1 cellular context compared by ENCODE assay signal in the genomic region with DNA sequence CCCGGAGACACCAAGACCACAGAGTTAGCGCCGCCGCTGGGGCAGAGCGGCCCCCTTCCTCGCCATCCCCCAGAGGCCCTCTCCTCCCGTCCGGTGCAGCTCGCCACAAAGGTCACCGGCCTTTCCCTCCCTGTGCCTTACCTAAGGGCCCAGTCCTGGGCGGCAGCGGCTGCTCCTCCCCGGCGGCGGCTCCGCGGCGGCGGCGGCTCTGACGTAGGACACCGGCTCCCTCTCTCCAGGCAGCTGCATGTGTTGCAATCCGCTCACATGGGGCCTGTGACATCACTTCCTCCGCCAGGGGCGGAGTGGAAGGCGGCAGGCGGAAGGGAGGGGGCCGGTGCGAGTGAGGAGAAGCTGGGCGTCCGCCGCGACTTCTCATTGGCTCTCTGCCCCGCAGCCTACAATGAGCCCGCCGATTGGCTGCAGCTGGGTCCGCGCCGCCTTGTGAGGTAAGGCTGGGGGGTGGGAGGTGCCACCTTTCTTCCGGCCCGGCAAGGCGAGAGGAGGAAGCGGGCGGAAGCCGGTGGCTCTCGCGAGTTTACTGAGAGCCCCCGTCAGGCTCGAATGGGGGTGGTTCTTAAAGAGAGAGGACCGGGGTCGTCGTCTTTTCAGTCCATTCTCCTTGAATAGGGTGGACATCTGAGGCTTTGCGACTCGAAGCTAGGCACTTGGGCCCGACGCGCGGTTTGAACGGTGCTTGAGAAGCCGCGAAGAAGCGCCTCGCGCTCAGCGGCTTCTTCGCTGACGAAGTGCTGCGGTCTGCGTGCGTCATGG.
TF ChIP-seq lines count a peak whose summit lies in the region.

A gene (minus strand): TSS at position 281 of the 774 bp plus-strand sequence. CDS start 318 bp downstream, outside the sequence.

TF ChIP-seq in WTC11, 78 proteins besides CTCF, POLR2A, EP300 and RAD21 (continued from another document and continues in another):
- TF ChIP-seq, protein P1, sequence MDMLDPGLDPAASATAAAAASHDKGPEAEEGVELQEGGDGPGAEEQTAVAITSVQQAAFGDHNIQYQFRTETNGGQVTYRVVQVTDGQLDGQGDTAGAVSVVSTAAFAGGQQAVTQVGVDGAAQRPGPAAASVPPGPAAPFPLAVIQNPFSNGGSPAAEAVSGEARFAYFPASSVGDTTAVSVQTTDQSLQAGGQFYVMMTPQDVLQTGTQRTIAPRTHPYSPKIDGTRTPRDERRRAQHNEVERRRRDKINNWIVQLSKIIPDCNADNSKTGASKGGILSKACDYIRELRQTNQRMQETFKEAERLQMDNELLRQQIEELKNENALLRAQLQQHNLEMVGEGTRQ (CRISPR knock-in tag; IDR thresholded peaks at IDR 0.05), result peak; percentile 88
- TF ChIP-seq, protein P2, sequence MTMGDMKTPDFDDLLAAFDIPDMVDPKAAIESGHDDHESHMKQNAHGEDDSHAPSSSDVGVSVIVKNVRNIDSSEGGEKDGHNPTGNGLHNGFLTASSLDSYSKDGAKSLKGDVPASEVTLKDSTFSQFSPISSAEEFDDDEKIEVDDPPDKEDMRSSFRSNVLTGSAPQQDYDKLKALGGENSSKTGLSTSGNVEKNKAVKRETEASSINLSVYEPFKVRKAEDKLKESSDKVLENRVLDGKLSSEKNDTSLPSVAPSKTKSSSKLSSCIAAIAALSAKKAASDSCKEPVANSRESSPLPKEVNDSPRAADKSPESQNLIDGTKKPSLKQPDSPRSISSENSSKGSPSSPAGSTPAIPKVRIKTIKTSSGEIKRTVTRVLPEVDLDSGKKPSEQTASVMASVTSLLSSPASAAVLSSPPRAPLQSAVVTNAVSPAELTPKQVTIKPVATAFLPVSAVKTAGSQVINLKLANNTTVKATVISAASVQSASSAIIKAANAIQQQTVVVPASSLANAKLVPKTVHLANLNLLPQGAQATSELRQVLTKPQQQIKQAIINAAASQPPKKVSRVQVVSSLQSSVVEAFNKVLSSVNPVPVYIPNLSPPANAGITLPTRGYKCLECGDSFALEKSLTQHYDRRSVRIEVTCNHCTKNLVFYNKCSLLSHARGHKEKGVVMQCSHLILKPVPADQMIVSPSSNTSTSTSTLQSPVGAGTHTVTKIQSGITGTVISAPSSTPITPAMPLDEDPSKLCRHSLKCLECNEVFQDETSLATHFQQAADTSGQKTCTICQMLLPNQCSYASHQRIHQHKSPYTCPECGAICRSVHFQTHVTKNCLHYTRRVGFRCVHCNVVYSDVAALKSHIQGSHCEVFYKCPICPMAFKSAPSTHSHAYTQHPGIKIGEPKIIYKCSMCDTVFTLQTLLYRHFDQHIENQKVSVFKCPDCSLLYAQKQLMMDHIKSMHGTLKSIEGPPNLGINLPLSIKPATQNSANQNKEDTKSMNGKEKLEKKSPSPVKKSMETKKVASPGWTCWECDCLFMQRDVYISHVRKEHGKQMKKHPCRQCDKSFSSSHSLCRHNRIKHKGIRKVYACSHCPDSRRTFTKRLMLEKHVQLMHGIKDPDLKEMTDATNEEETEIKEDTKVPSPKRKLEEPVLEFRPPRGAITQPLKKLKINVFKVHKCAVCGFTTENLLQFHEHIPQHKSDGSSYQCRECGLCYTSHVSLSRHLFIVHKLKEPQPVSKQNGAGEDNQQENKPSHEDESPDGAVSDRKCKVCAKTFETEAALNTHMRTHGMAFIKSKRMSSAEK (CRISPR knock-in tag; IDR thresholded peaks at IDR 0.05; ENCODE audit: borderline replicate concordance), result no peak
- no peak for TF ChIP-seq NR3C1 (CRISPR knock-in tag; conservative IDR thresholded peaks at IDR 0.05; ENCODE audit: low read depth)
- TF ChIP-seq, protein P3, sequence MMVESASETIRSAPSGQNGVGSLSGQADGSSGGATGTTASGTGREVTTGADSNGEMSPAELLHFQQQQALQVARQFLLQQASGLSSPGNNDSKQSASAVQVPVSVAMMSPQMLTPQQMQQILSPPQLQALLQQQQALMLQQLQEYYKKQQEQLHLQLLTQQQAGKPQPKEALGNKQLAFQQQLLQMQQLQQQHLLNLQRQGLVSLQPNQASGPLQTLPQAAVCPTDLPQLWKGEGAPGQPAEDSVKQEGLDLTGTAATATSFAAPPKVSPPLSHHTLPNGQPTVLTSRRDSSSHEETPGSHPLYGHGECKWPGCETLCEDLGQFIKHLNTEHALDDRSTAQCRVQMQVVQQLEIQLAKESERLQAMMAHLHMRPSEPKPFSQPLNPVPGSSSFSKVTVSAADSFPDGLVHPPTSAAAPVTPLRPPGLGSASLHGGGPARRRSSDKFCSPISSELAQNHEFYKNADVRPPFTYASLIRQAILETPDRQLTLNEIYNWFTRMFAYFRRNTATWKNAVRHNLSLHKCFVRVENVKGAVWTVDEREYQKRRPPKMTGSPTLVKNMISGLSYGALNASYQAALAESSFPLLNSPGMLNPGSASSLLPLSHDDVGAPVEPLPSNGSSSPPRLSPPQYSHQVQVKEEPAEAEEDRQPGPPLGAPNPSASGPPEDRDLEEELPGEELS (CRISPR knock-in tag; IDR thresholded peaks at IDR 0.05), result no peak; the same call in 1 of the 2 replicates
- 0 out of 2 replicates have a peak, but pooled peaks have one; percentile 45 for TF ChIP-seq ELF4 (CRISPR knock-in tag; IDR thresholded peaks at IDR 0.05; ENCODE audit: low read depth)
- TF ChIP-seq, protein P4, sequence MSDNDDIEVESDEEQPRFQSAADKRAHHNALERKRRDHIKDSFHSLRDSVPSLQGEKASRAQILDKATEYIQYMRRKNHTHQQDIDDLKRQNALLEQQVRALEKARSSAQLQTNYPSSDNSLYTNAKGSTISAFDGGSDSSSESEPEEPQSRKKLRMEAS (CRISPR knock-in tag; IDR thresholded peaks at IDR 0.05), result peak; percentile 98
- TF ChIP-seq ZNF232 (CRISPR knock-in tag; IDR thresholded peaks at IDR 0.05), result peak; percentile 81; the same call in 1 of the 2 replicates
- TF ChIP-seq ZBTB21 (CRISPR knock-in tag; IDR thresholded peaks at IDR 0.05; ENCODE audit: borderline replicate concordance), result peak; percentile 97
- TF ChIP-seq, protein P5, sequence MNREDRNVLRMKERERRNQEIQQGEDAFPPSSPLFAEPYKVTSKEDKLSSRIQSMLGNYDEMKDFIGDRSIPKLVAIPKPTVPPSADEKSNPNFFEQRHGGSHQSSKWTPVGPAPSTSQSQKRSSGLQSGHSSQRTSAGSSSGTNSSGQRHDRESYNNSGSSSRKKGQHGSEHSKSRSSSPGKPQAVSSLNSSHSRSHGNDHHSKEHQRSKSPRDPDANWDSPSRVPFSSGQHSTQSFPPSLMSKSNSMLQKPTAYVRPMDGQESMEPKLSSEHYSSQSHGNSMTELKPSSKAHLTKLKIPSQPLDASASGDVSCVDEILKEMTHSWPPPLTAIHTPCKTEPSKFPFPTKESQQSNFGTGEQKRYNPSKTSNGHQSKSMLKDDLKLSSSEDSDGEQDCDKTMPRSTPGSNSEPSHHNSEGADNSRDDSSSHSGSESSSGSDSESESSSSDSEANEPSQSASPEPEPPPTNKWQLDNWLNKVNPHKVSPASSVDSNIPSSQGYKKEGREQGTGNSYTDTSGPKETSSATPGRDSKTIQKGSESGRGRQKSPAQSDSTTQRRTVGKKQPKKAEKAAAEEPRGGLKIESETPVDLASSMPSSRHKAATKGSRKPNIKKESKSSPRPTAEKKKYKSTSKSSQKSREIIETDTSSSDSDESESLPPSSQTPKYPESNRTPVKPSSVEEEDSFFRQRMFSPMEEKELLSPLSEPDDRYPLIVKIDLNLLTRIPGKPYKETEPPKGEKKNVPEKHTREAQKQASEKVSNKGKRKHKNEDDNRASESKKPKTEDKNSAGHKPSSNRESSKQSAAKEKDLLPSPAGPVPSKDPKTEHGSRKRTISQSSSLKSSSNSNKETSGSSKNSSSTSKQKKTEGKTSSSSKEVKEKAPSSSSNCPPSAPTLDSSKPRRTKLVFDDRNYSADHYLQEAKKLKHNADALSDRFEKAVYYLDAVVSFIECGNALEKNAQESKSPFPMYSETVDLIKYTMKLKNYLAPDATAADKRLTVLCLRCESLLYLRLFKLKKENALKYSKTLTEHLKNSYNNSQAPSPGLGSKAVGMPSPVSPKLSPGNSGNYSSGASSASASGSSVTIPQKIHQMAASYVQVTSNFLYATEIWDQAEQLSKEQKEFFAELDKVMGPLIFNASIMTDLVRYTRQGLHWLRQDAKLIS (CRISPR knock-in tag; IDR thresholded peaks at IDR 0.05; ENCODE audit: borderline replicate concordance), result no peak
- no peak; the same call in 1 of the 2 replicates for TF ChIP-seq CBFB (CRISPR knock-in tag; IDR thresholded peaks at IDR 0.05; ENCODE audit: low read depth)
- TF ChIP-seq JUN (CRISPR knock-in tag; IDR thresholded peaks at IDR 0.05), result peak; percentile 71; the same call in 1 of the 2 replicates
- TF ChIP-seq, protein P6, sequence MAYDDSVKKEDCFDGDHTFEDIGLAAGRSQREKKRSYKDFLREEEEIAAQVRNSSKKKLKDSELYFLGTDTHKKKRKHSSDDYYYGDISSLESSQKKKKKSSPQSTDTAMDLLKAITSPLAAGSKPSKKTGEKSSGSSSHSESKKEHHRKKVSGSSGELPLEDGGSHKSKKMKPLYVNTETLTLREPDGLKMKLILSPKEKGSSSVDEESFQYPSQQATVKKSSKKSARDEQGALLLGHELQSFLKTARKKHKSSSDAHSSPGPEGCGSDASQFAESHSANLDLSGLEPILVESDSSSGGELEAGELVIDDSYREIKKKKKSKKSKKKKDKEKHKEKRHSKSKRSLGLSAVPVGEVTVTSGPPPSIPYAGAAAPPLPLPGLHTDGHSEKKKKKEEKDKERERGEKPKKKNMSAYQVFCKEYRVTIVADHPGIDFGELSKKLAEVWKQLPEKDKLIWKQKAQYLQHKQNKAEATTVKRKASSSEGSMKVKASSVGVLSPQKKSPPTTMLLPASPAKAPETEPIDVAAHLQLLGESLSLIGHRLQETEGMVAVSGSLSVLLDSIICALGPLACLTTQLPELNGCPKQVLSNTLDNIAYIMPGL (CRISPR knock-in tag; IDR thresholded peaks at IDR 0.05), result peak; percentile 71; the same call in 1 of the 2 replicates
- TF ChIP-seq GABPB1 (CRISPR knock-in tag; IDR thresholded peaks at IDR 0.05), result peak; percentile 94
- 0 out of 2 replicates have a peak, but pooled peaks have one; percentile 80 for TF ChIP-seq FOXK1 (CRISPR knock-in tag; IDR thresholded peaks at IDR 0.05)
- TF ChIP-seq MYBL2 (CRISPR knock-in tag; IDR thresholded peaks at IDR 0.05), result peak; percentile 28; the same call in 1 of the 2 replicates
- TF ChIP-seq, protein P7, sequence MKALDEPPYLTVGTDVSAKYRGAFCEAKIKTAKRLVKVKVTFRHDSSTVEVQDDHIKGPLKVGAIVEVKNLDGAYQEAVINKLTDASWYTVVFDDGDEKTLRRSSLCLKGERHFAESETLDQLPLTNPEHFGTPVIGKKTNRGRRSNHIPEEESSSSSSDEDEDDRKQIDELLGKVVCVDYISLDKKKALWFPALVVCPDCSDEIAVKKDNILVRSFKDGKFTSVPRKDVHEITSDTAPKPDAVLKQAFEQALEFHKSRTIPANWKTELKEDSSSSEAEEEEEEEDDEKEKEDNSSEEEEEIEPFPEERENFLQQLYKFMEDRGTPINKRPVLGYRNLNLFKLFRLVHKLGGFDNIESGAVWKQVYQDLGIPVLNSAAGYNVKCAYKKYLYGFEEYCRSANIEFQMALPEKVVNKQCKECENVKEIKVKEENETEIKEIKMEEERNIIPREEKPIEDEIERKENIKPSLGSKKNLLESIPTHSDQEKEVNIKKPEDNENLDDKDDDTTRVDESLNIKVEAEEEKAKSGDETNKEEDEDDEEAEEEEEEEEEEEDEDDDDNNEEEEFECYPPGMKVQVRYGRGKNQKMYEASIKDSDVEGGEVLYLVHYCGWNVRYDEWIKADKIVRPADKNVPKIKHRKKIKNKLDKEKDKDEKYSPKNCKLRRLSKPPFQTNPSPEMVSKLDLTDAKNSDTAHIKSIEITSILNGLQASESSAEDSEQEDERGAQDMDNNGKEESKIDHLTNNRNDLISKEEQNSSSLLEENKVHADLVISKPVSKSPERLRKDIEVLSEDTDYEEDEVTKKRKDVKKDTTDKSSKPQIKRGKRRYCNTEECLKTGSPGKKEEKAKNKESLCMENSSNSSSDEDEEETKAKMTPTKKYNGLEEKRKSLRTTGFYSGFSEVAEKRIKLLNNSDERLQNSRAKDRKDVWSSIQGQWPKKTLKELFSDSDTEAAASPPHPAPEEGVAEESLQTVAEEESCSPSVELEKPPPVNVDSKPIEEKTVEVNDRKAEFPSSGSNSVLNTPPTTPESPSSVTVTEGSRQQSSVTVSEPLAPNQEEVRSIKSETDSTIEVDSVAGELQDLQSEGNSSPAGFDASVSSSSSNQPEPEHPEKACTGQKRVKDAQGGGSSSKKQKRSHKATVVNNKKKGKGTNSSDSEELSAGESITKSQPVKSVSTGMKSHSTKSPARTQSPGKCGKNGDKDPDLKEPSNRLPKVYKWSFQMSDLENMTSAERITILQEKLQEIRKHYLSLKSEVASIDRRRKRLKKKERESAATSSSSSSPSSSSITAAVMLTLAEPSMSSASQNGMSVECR (CRISPR knock-in tag; IDR thresholded peaks at IDR 0.05; ENCODE audit: borderline replicate concordance), result peak; percentile 51; the same call in 1 of the 2 replicates
- peak; percentile 95 for TF ChIP-seq CREM (CRISPR knock-in tag; IDR thresholded peaks at IDR 0.05)
- TF ChIP-seq, protein P8, sequence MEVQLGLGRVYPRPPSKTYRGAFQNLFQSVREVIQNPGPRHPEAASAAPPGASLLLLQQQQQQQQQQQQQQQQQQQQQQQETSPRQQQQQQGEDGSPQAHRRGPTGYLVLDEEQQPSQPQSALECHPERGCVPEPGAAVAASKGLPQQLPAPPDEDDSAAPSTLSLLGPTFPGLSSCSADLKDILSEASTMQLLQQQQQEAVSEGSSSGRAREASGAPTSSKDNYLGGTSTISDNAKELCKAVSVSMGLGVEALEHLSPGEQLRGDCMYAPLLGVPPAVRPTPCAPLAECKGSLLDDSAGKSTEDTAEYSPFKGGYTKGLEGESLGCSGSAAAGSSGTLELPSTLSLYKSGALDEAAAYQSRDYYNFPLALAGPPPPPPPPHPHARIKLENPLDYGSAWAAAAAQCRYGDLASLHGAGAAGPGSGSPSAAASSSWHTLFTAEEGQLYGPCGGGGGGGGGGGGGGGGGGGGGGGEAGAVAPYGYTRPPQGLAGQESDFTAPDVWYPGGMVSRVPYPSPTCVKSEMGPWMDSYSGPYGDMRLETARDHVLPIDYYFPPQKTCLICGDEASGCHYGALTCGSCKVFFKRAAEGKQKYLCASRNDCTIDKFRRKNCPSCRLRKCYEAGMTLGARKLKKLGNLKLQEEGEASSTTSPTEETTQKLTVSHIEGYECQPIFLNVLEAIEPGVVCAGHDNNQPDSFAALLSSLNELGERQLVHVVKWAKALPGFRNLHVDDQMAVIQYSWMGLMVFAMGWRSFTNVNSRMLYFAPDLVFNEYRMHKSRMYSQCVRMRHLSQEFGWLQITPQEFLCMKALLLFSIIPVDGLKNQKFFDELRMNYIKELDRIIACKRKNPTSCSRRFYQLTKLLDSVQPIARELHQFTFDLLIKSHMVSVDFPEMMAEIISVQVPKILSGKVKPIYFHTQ (CRISPR knock-in tag; IDR thresholded peaks at IDR 0.05), result no peak
- TF ChIP-seq SMAD4 (CRISPR knock-in tag; IDR thresholded peaks at IDR 0.05), result peak; percentile 40
- TF ChIP-seq NFYB (CRISPR knock-in tag; conservative IDR thresholded peaks at IDR 0.05; ENCODE audit: low read depth), result peak; percentile 94
- TF ChIP-seq, protein P9, sequence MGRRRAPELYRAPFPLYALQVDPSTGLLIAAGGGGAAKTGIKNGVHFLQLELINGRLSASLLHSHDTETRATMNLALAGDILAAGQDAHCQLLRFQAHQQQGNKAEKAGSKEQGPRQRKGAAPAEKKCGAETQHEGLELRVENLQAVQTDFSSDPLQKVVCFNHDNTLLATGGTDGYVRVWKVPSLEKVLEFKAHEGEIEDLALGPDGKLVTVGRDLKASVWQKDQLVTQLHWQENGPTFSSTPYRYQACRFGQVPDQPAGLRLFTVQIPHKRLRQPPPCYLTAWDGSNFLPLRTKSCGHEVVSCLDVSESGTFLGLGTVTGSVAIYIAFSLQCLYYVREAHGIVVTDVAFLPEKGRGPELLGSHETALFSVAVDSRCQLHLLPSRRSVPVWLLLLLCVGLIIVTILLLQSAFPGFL (CRISPR knock-in tag; IDR thresholded peaks at IDR 0.05; ENCODE audit: borderline replicate concordance), result no peak
- no peak for TF ChIP-seq KAT7 (CRISPR knock-in tag; IDR thresholded peaks at IDR 0.05; ENCODE audit: borderline replicate concordance)
- TF ChIP-seq TEAD1 (CRISPR knock-in tag; IDR thresholded peaks at IDR 0.05), result peak; percentile 75
- TF ChIP-seq SP1 (CRISPR knock-in tag; conservative IDR thresholded peaks at IDR 0.05), result peak; percentile 93
- TF ChIP-seq FOXJ3 (CRISPR knock-in tag; IDR thresholded peaks at IDR 0.05; ENCODE audit: borderline replicate concordance), result no peak
- peak; percentile 71; the same call in 1 of the 2 replicates for TF ChIP-seq TP53 (CRISPR knock-in tag; IDR thresholded peaks at IDR 0.05)
- TF ChIP-seq ATF1 (CRISPR knock-in tag; IDR thresholded peaks at IDR 0.05), result no peak
